ENCODE assay signal across 7 cellular contexts in the genomic region with DNA sequence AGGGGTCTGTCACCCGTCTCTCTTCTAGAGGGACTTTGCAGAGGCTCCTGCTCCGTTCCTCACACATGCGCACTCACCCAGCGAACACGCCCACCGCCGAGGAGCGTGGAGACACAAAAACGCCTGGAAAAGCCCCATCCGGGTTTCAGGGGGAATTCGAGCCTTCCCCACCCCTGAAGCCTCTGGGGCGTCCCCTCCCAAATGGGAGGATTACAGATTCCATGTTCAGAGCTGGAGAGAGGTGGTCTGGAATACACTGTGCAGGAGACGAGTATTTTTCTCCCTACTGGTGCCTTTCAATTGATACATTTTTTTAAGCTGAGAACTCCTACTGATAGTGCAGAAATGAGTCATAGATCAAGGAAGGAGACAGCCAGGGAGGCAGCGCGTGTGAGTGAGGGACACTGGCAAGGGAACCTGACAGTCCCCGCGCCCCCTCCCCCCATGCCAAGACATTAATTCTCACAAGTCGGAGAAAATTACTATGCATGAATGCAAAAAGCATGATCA. TPM values are rescaled to one million over a fixed set of nuclear protein-coding genes. Genes with fewer than 3 reads are reported as not detected.
DNase-seq lines count a peak whose midpoint lies in the region; ATAC-seq and TF ChIP-seq lines count a peak whose summit lies in the region.

No MANE protein-coding gene starts in this region.

- CTCF ChIA-PET in activated naive CD4-positive, alpha-beta T cell treated with anti-CD3 and anti-CD28 coated beads, Interleukin-2, amount 10 ng/mL, durations not matched to agents 7 days and 5 days (lab: Charles Lee): interaction anchor here (0.9 to 11.9 kb wide), 3 partner anchors 10 to 37 kb away, joined by 3 to 140 read pairs (median 7); a partner anchor contains a TSS
- CTCF ChIA-PET in naive thymus-derived CD4-positive, alpha-beta T cell (lab: Charles Lee): interaction anchor here (0.6 to 3.2 kb wide), 9 partner anchors 8 to 792 kb away, joined by 3 to 16 read pairs (median 4); no protein-coding TSS in a partner anchor

- no peak for TF ChIP-seq POLR2A in prostate gland (IDR thresholded peaks at IDR 0.05)

- POLR2A ChIA-PET in naive thymus-derived CD4-positive, alpha-beta T cell (lab: Charles Lee): interaction anchor here (0.7 to 69.0 kb wide), 5 partner anchors 3 to 1814 kb away, joined by 3 to 2458 read pairs (median 1374); a partner anchor contains a TSS

- peaks cover 93 to 96% of the 10 kb centered on the region in 2 donors for H3K4me1 ChIP-seq in naive thymus-derived CD4-positive, alpha-beta T cell (ENCODE audit: control insufficient read depth in 2 of 2, insufficient read depth in 2 of 2, low read length in 2 of 2)
- peaks cover 3% of the 10 kb centered on the region for H3K4me1 ChIP-seq in prostate gland (replicated peaks)

- H3K36me3 ChIP-seq in naive thymus-derived CD4-positive, alpha-beta T cell (ENCODE audit: control insufficient read depth in 2 of 3, insufficient read depth in 3 of 3, low read length in 3 of 3): peaks cover 0 to 30% (median 11%) of the 10 kb centered on the region in 3 experiments
- H3K36me3 ChIP-seq in prostate gland: no peaks in the 10 kb centered on the region

- peak overlapping the region; percentile 97 for H3K27ac Mint-ChIP-seq in activated naive CD4-positive, alpha-beta T cell treated with anti-CD3 and anti-CD28 coated beads, Interleukin-2, amount 10 ng/mL, durations not matched to agents 7 days and 5 days
- peak overlapping the region; percentile 91 to 100 (median 99) for H3K27ac Mint-ChIP-seq in naive thymus-derived CD4-positive, alpha-beta T cell

- DNase-seq in activated CD4-positive, alpha-beta T cell treated with anti-CD3 and anti-CD28 coated beads for 1 hour: peak; percentile 54
- DNase-seq in activated naive CD4-positive, alpha-beta T cell treated with anti-CD3 and anti-CD28 coated beads, Interleukin-2, amount 10 ng/mL, durations not matched to agents 7 days and 5 days: peak; percentile 79
- peak in 4 of 9 donors; percentile 48 to 92 (median 58) for DNase-seq in naive thymus-derived CD4-positive, alpha-beta T cell
- peak; percentile 85 for DNase-seq in stimulated activated naive CD4-positive, alpha-beta T cell treated with Interleukin-2 at 50 U/mL for 16 hours (lab: John Stamatoyannopoulos, UW)
- DNase-seq in HUDEP-2 (lab: John Stamatoyannopoulos, UW; ENCODE audit: unreplicated experiment in 76 of 76): no peak
- no peak for DNase-seq in prostate gland (ENCODE audit: low spot score)

- peak; percentile 36 for ATAC-seq in naive thymus-derived CD4-positive, alpha-beta T cell
- no peak for ATAC-seq in GM21723 (IDR thresholded peaks at IDR 0.05; ENCODE audit: unreplicated experiment)

- H3K27me3 Mint-ChIP-seq in activated naive CD4-positive, alpha-beta T cell treated with anti-CD3 and anti-CD28 coated beads, Interleukin-2, amount 10 ng/mL, durations not matched to agents 7 days and 5 days: peaks cover 4% of the 10 kb centered on the region
- H3K27me3 Mint-ChIP-seq in naive thymus-derived CD4-positive, alpha-beta T cell: no peaks in the 10 kb centered on the region

- H3K27me3 ChIP-seq in naive thymus-derived CD4-positive, alpha-beta T cell (ENCODE audit: control insufficient read depth in 2 of 2, insufficient read depth in 2 of 2, low read length in 2 of 2): no peaks in the 10 kb centered on the region
- peaks cover 3% of the 10 kb centered on the region for H3K27me3 ChIP-seq in prostate gland (replicated peaks; ENCODE audit: insufficient read depth)

- peaks cover 97% of the 10 kb centered on the region for H3K4me1 Mint-ChIP-seq in activated naive CD4-positive, alpha-beta T cell treated with anti-CD3 and anti-CD28 coated beads, Interleukin-2, amount 10 ng/mL, durations not matched to agents 7 days and 5 days
- peaks cover 66 to 96% (median 93%) of the 10 kb centered on the region in 7 donors for H3K4me1 Mint-ChIP-seq in naive thymus-derived CD4-positive, alpha-beta T cell

- WGBS in prostate gland: 34% methylated on average over 18 of the region's 18 CpGs

- TF ChIP-seq CTCF in prostate gland (IDR thresholded peaks at IDR 0.05): no peak

- H3K9me3 ChIP-seq in naive thymus-derived CD4-positive, alpha-beta T cell (ENCODE audit: control insufficient read depth in 2 of 3, low read length in 3 of 3): no peaks in the 10 kb centered on the region
- H3K9me3 ChIP-seq in prostate gland: no peaks in the 10 kb centered on the region

- peak overlapping the region; percentile 81 for H3K4me3 Mint-ChIP-seq in activated naive CD4-positive, alpha-beta T cell treated with anti-CD3 and anti-CD28 coated beads, Interleukin-2, amount 10 ng/mL, durations not matched to agents 7 days and 5 days
- H3K4me3 Mint-ChIP-seq in naive thymus-derived CD4-positive, alpha-beta T cell: peak overlapping the region; percentile 81 to 95 (median 90)

- intact Hi-C loops in naive thymus-derived CD4-positive, alpha-beta T cell (cut with micrococcal nuclease): loop anchor here (1.0 to 10.0 kb wide), 3 partner anchors 8 to 830 kb away; a partner anchor contains a TSS
- intact Hi-C loops in prostate gland (cut with DNase I): no loop called here

- peaks cover 73% of the 10 kb centered on the region for H3K36me3 Mint-ChIP-seq in activated naive CD4-positive, alpha-beta T cell treated with anti-CD3 and anti-CD28 coated beads, Interleukin-2, amount 10 ng/mL, durations not matched to agents 7 days and 5 days
- H3K36me3 Mint-ChIP-seq in naive thymus-derived CD4-positive, alpha-beta T cell: peaks cover 7 to 40% (median 26%) of the 10 kb centered on the region in 5 donors

- H3K27ac ChIP-seq in naive thymus-derived CD4-positive, alpha-beta T cell (ENCODE audit: low read depth, low read length): peak overlapping the region; percentile 98
- no peak overlapping the region for H3K27ac ChIP-seq in prostate gland

- no peaks in the 10 kb centered on the region for H3K9me3 Mint-ChIP-seq in activated naive CD4-positive, alpha-beta T cell treated with anti-CD3 and anti-CD28 coated beads, Interleukin-2, amount 10 ng/mL, durations not matched to agents 7 days and 5 days
- peaks cover 0 to 25% (median 0%) of the 10 kb centered on the region in 11 donors for H3K9me3 Mint-ChIP-seq in naive thymus-derived CD4-positive, alpha-beta T cell

- H3K4me3 ChIP-seq in naive thymus-derived CD4-positive, alpha-beta T cell (ENCODE audit: low read length): peak overlapping the region; percentile 48
- H3K4me3 ChIP-seq in prostate gland: no peak overlapping the region

RNA-seq across cellular contexts. Expression of a gene that starts 37.0 kb away (rescaled TPM):
- total RNA-seq in naive thymus-derived CD4-positive, alpha-beta T cell: 100 to 1,000 TPM in 4 of 5 experiments, 10 to 100 TPM in 1; 96.3 to 269 (median 223) TPM
- 10 to 100 TPM; 10.9 to 11.6 TPM for polyA plus RNA-seq in naive thymus-derived CD4-positive, alpha-beta T cell
- total RNA-seq in prostate gland: 1 to 10 TPM; 2.8 to 5.4 TPM

Comparison
In these comparisons a context has a peak if more than half of its experiments do, and no peak if none do; other contexts are left out.
1. DNase-seq: peak in activated CD4-positive, alpha-beta T cell treated with anti-CD3 and anti-CD28 coated beads for 1 hour (single experiment), activated naive CD4-positive, alpha-beta T cell treated with anti-CD3 and anti-CD28 coated beads, Interleukin-2, amount 10 ng/mL, durations not matched to agents 7 days and 5 days (single experiment) and stimulated activated naive CD4-positive, alpha-beta T cell treated with Interleukin-2 at 50 U/mL for 16 hours (single experiment); none in HUDEP-2 (0 of 76) and prostate gland (single experiment).
2. RNA of a gene that starts 37.0 kb away (total RNA-seq): 96.3 to 269 TPM in naive thymus-derived CD4-positive, alpha-beta T cell; 2.8 to 5.4 TPM in prostate gland; every median in the first group is over 10 times any median in the second.